Comparison of ENCODE assay signal across 8 cellular contexts in genomic region chr7:94183289-94183749, GRCh38.
DNase-seq lines count a peak whose midpoint lies in the region; ATAC-seq and TF ChIP-seq lines count a peak whose summit lies in the region.

No MANE protein-coding gene starts in this region.

- peak; percentile 75 to 98 (median 94) for ATAC-seq in heart right ventricle
- no peak for ATAC-seq in HG02981 (IDR thresholded peaks at IDR 0.05; ENCODE audit: unreplicated experiment)

- 33 to 47% methylated on average over 2 of the region's 2 CpGs for WGBS in heart right ventricle, 2 donors

- H3K36me3 ChIP-seq in heart right ventricle (no peaks in the 10 kb centered on the region), skeletal muscle tissue (ENCODE audit: control insufficient read depth in 3 of 3, insufficient read depth in 3 of 3, low read length in 3 of 3) (no peaks in the 10 kb centered on the region)

- H3K4me3 ChIP-seq in heart right ventricle (no peak overlapping the region), skeletal muscle tissue (ENCODE audit: low read length in 3 of 3) (no peak overlapping the region)

- peak in 2 of 9 donors; percentile 19 to 23 for TF ChIP-seq CTCF in heart right ventricle (IDR thresholded peaks at IDR 0.05)

- H3K9ac ChIP-seq in skeletal muscle tissue (ENCODE audit: low read depth in 1 of 3, low read length in 3 of 3), result no peak overlapping the region

- intact Hi-C loops in heart right ventricle (cut with DNase I), result loop anchor here in 2 of 10 donors (5.0 to 10.0 kb wide), 2 partner anchors 279 to 281 kb away; partner anchors contain the start of gene GNGT1 (in 1 of the 2)

- peak; percentile 99 for DNase-seq in H4 (ENCODE audit: low spot score)
- peak; percentile 79 for DNase-seq in SW480 (ENCODE audit: low spot score)
- DNase-seq in heart right ventricle, result peak in 1 of 2 donors; percentile 17
- DNase-seq in putamen (ENCODE audit: low spot score), result no peak
- DNase-seq in activated effector memory CD4-positive, alpha-beta T cell treated with anti-CD3 and anti-CD28 coated beads, Interleukin-2, amount 50 U/mL, for 16 hours, result no peak
- DNase-seq in C1 segment of cervical spinal cord (lab: John Stamatoyannopoulos, UW), result no peak

- H3K27ac ChIP-seq in heart right ventricle (peak overlapping the region; percentile 29 to 87 (median 78)), skeletal muscle tissue (ENCODE audit: low read depth, low read length) (peak overlapping the region; percentile 42)

- no peaks in the 10 kb centered on the region for H3K9me3 ChIP-seq in heart right ventricle
- H3K9me3 ChIP-seq in skeletal muscle tissue (ENCODE audit: control insufficient read depth in 3 of 3, low read length in 3 of 3), result no peaks in the 10 kb centered on the region

- H3K27me3 ChIP-seq in heart right ventricle (no peaks in the 10 kb centered on the region), skeletal muscle tissue (ENCODE audit: control insufficient read depth in 3 of 3, insufficient read depth in 3 of 3, low read length in 3 of 3) (no peaks in the 10 kb centered on the region)

- H3K4me1 ChIP-seq in heart right ventricle (peaks cover 0 to 20% (median 15%) of the 10 kb centered on the region in 9 donors), skeletal muscle tissue (ENCODE audit: control insufficient read depth in 3 of 3, insufficient read depth in 3 of 3, low read length in 3 of 3) (no peaks in the 10 kb centered on the region)

Comparison
In these comparisons a context has a peak if more than half of its experiments do, and no peak if none do; other contexts are left out.
1. DNase-seq: peak in H4 (single experiment) and SW480 (single experiment); none in putamen (single experiment), activated effector memory CD4-positive, alpha-beta T cell treated with anti-CD3 and anti-CD28 coated beads, Interleukin-2, amount 50 U/mL, for 16 hours (single experiment) and C1 segment of cervical spinal cord (0 of 14).